ENCODE assay signal across 7 cellular contexts in genomic region chr7:98400538-98401427, GRCh38. TPM values are rescaled to one million over a fixed set of nuclear protein-coding genes. Genes with fewer than 3 reads are reported as not detected.
A peak's percentile ranks its signal among the peaks of the same experiment; 100 is the strongest.
DNase-seq lines count a peak whose midpoint lies in the region; ATAC-seq and TF ChIP-seq lines count a peak whose summit lies in the region.

TSS of gene BAIAP2L1 (minus strand) at chr7:98401090. CDS start at chr7:98400852, 238 bp downstream.

- ATAC-seq in GM18517 (IDR thresholded peaks at IDR 0.05; ENCODE audit: unreplicated experiment) (peak; percentile 68), HG03025 (IDR thresholded peaks at IDR 0.05; ENCODE audit: low FRiP score, unreplicated experiment) (peak; percentile 73), activated B cell treated with CpG ODN at 0.5 μM for 24 hours (ENCODE audit: low read depth) (peak; percentile 92)

- TF ChIP-seq CTCF in activated B cell treated with CpG ODN at 0.5 μM for 24 hours (IDR thresholded peaks at IDR 0.05) = no peak

- CTCF ChIA-PET in activated B cell treated with CpG ODN at 0.5 μM for 24 hours (lab: Charles Lee) = interaction anchor here (1.2 to 1.8 kb wide), 7 partner anchors 40 to 379 kb away, joined by 3 to 9 read pairs (median 4); partner anchors contain the start of gene BRI3

- POLR2A ChIA-PET in activated B cell treated with CpG ODN at 0.5 μM for 24 hours (lab: Charles Lee) = interaction anchor here (0.6 to 2.4 kb wide), 8 partner anchors 59 to 477 kb away, joined by 3 to 20 read pairs (median 5); partner anchors contain the start of gene TRRAP

- peaks cover 26% of the 10 kb centered on the region for H3K27me3 Mint-ChIP-seq in activated B cell treated with CpG ODN at 0.5 μM for 24 hours

- H3K27ac Mint-ChIP-seq in activated B cell treated with CpG ODN at 0.5 μM for 24 hours = peak within 1 kb of the TSS; percentile 35

- peak; percentile 89 to 94 for DNase-seq in NCI-H2081 (lab: John Stamatoyannopoulos, UW)
- peak; percentile 87 for DNase-seq in activated B cell treated with CpG ODN at 0.5 μM for 24 hours
- DNase-seq in central memory CD4-positive, alpha-beta T cell = peak; percentile 63
- peak; percentile 93 for DNase-seq in kidney tubule cell (ENCODE audit: low spot score)
- peak; percentile 78 for DNase-seq in stimulated activated CD4-positive, alpha-beta T cell treated with anti-CD3 and anti-CD28 coated beads, Interleukin-4, amount 100 ng/mL, for 1 hour

- intact Hi-C loops in activated B cell treated with CpG ODN at 0.5 μM for 24 hours (cut with micrococcal nuclease) = loop anchor here (1.0 to 5.0 kb wide), 7 partner anchors 86 to 1283 kb away; partner anchors contain the start of genes ASNS, BRI3, LMTK2 and SDHAF3

- peak within 1 kb of the TSS; percentile 76 for H3K4me3 Mint-ChIP-seq in activated B cell treated with CpG ODN at 0.5 μM for 24 hours

- H3K4me1 Mint-ChIP-seq in activated B cell treated with CpG ODN at 0.5 μM for 24 hours = peaks cover 27% of the 10 kb centered on the region

- no peaks in the 10 kb centered on the region for H3K36me3 Mint-ChIP-seq in activated B cell treated with CpG ODN at 0.5 μM for 24 hours (ENCODE audit: low read depth)

- H3K9me3 Mint-ChIP-seq in activated B cell treated with CpG ODN at 0.5 μM for 24 hours = no peaks in the 10 kb centered on the region

RNA-seq across cellular contexts. Expression of gene BAIAP2L1, which starts in this region (rescaled TPM):
- total RNA-seq in activated B cell treated with CpG ODN at 0.5 μM for 24 hours = 8.1 and 10.4 TPM in 2 replicates

Comparison
In these comparisons a context has a peak if more than half of its experiments do, and no peak if none do; other contexts are left out.
1. Peak in every context shown above with its lines: DNase-seq and ATAC-seq.